Comparison of ENCODE assay signal across 25 cellular contexts in the genomic region with DNA sequence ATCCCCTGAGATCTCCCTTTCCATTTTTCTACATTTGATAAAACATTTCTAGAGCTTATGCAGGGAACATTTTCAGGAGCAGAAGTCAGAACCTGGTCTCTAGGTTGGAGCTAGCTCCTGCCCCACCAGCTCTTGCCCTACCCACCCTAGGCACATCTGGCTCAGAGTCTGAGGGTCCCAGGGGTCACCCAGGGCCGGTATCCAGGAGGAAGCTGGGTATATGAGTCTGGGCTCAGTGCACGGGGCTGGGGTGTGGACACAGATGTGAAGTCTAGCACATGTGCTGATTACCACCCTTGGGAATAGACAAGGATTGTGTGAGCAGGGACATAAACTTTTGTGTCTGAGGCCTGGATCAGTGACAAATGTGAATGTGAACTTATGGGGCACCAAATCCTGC.
DNase-seq lines count a peak whose midpoint lies in the region; ATAC-seq and TF ChIP-seq lines count a peak whose summit lies in the region.
"Had no signal": no experiment of that assay in that cellular context is flagged by ENCODE, and none has a peak within 500 bp of the region (broad histone marks: within the 10 kb centered on the region; RNA-seq: fewer than 3 reads in every experiment).

No MANE protein-coding gene starts in this region.

- H3K4me1 ChIP-seq in RWPE2 (ENCODE audit: insufficient read depth, poor library complexity, severe bottlenecking) (no peaks in the 10 kb centered on the region), upper lobe of right lung (no peaks in the 10 kb centered on the region)
- H3K4me1 ChIP-seq: BE2C, BLaER1 had no signal

- POLR2A ChIA-PET in naive thymus-derived CD8-positive, alpha-beta T cell (lab: Charles Lee): no interaction called here

- peaks cover 0 to 20% (median 6%) of the 10 kb centered on the region in 3 donors for H3K36me3 Mint-ChIP-seq in naive thymus-derived CD8-positive, alpha-beta T cell
- H3K36me3 Mint-ChIP-seq: CD14-positive monocyte; CD4-positive, alpha-beta memory T cell; CD4-positive, CD25-positive, alpha-beta regulatory T cell had no signal

- no peak overlapping the region for H3K27ac Mint-ChIP-seq in naive thymus-derived CD8-positive, alpha-beta T cell
- H3K27ac Mint-ChIP-seq: CD14-positive monocyte; CD4-positive, alpha-beta memory T cell; CD4-positive, CD25-positive, alpha-beta regulatory T cell; CD8-positive, alpha-beta memory T cell had no signal

- H3K27me3 Mint-ChIP-seq in naive thymus-derived CD8-positive, alpha-beta T cell: peaks cover 20 to 51% (median 31%) of the 10 kb centered on the region in 5 donors

- H3K4me3 ChIP-seq in RWPE2 (ENCODE audit: severe bottlenecking) (no peak overlapping the region), upper lobe of right lung (no peak overlapping the region), foreskin fibroblast (ENCODE audit: low read depth in 1 of 2, low read length in 2 of 2) (no peak overlapping the region)
- H3K4me3 ChIP-seq: BLaER1, GM12878 had no signal

- H3K4me3 Mint-ChIP-seq in naive thymus-derived CD8-positive, alpha-beta T cell: no peak overlapping the region
- H3K4me3 Mint-ChIP-seq: CD14-positive monocyte; CD4-positive, alpha-beta memory T cell; CD4-positive, CD25-positive, alpha-beta regulatory T cell; CD8-positive, alpha-beta memory T cell had no signal

- no peaks in the 10 kb centered on the region for H3K27me3 ChIP-seq in RWPE2 (ENCODE audit: insufficient read depth, poor library complexity, severe bottlenecking)
- peaks cover 6% of the 10 kb centered on the region for H3K27me3 ChIP-seq in upper lobe of right lung
- H3K27me3 ChIP-seq: BE2C, BLaER1 had no signal

- TF ChIP-seq CTCF in RWPE2 (IDR thresholded peaks at IDR 0.05; ENCODE audit: poor library complexity, severe bottlenecking): no peak
- no peak for TF ChIP-seq CTCF in upper lobe of right lung (IDR thresholded peaks at IDR 0.05)
- TF ChIP-seq CTCF in foreskin fibroblast (IDR thresholded peaks at IDR 0.05; ENCODE audit: low read depth, low read length): no peak

- H3K36me3 ChIP-seq in RWPE2 (ENCODE audit: low read depth) (no peaks in the 10 kb centered on the region), upper lobe of right lung (no peaks in the 10 kb centered on the region)
- H3K36me3 ChIP-seq: BE2C, BLaER1 had no signal

- H3K9me3 ChIP-seq in RWPE2 (ENCODE audit: severe bottlenecking) (peaks cover 3% of the 10 kb centered on the region), upper lobe of right lung (no peaks in the 10 kb centered on the region)
- H3K9me3 ChIP-seq: BE2C had no signal

- intact Hi-C loops in sciatic nerve (cut with DNase I): no loop called here
- intact Hi-C loops in upper lobe of right lung (cut with DNase I): no loop called here

- no peaks in the 10 kb centered on the region for H3K4me1 Mint-ChIP-seq in naive thymus-derived CD8-positive, alpha-beta T cell
- H3K4me1 Mint-ChIP-seq: CD14-positive monocyte; CD4-positive, alpha-beta memory T cell; CD4-positive, CD25-positive, alpha-beta regulatory T cell; CD8-positive, alpha-beta memory T cell had no signal

- no peak for ATAC-seq in RWPE2 (ENCODE audit: low read depth)
- no peak for ATAC-seq in sciatic nerve
- ATAC-seq in upper lobe of right lung: no peak
- no peak for ATAC-seq in naive thymus-derived CD8-positive, alpha-beta T cell
- no peak for ATAC-seq in HG03175 (IDR thresholded peaks at IDR 0.05; ENCODE audit: unreplicated experiment)
- ATAC-seq: GM12878 had no signal

- peaks cover 11 to 39% (median 29%) of the 10 kb centered on the region in 9 donors for H3K9me3 Mint-ChIP-seq in naive thymus-derived CD8-positive, alpha-beta T cell

- DNase-seq in RWPE2 (ENCODE audit: low spot score): peak; percentile 32
- peak; percentile 53 for DNase-seq in mesenteric fat pad (ENCODE audit: low spot score)
- DNase-seq in sciatic nerve (ENCODE audit: low spot score): peak; percentile 9
- DNase-seq in upper lobe of right lung: peak; percentile 18
- DNase-seq in naive thymus-derived CD8-positive, alpha-beta T cell: no peak
- no peak for DNase-seq in foreskin fibroblast
- DNase-seq: 8988T; ACHN; BE2C; C1 segment of cervical spinal cord; CD4-positive, alpha-beta memory T cell; CD4-positive, CD25-positive, alpha-beta regulatory T cell; CD8-positive, alpha-beta memory T cell; COR-L47; DMS 273 treated with DMSO at 0.1 percent for 48 hours; DMS153; DMS53; DMS79; DND-41; EL; GDM1 had no signal

- no peak overlapping the region for H3K27ac ChIP-seq in RWPE2 (ENCODE audit: poor library complexity, severe bottlenecking)
- H3K27ac ChIP-seq in upper lobe of right lung: no peak overlapping the region
- H3K27ac ChIP-seq: BLaER1 had no signal

Comparison
In these comparisons a context has a peak if more than half of its experiments do, and no peak if none do; other contexts are left out.
1. DNase-seq: peak in RWPE2 (single experiment), mesenteric fat pad (single experiment), sciatic nerve (single experiment) and upper lobe of right lung (single experiment); none in naive thymus-derived CD8-positive, alpha-beta T cell (0 of 10) and foreskin fibroblast (0 of 2).